Comparison of ENCODE assay signal across 29 cellular contexts in genomic region chr10:21668831-21669230, GRCh38.
"Had no signal": no experiment of that assay in that cellular context is flagged by ENCODE, and none has a peak within 500 bp of the region (broad histone marks: within the 10 kb centered on the region; RNA-seq: fewer than 3 reads in every experiment).

No MANE protein-coding gene starts in this region.

- H3K36me3 ChIP-seq: cardiac muscle cell, thyroid gland had no signal

- H3K27me3 ChIP-seq: cardiac muscle cell, esophagus squamous epithelium, foreskin keratinocyte, left lung, right lobe of liver, thyroid gland, upper lobe of right lung had no signal

- H3K36me3 Mint-ChIP-seq: immature natural killer cell, WTC11 had no signal

- H3K27ac Mint-ChIP-seq: activated naive CD8-positive, alpha-beta T cell treated with anti-CD3 and anti-CD28 coated beads for 36 hours; activated T-cell treated with anti-CD3 and anti-CD28 coated beads, Interleukin-2, amount 50 U/mL, for 24 hours; activated T-helper 2 cell treated with anti-CD3 and anti-CD28 coated beads, Interferon-gamma antibody, Interleukin-2, Interleukin-4, amounts not matched to agents 10 μg/mL and 5 μg/mL and 100 μg/mL, durations not matched to agents 14 hours and 24 hours and 36 hours; stimulated activated naive CD8-positive, alpha-beta T cell treated with anti-CD3 and anti-CD28 coated beads, Interleukin-15, Interleukin-2, amounts not matched to agents 100 ng/mL and 50 ng/mL, for 24 hours; T-helper 1 cell treated with Interleukin-12 subunit alpha and Interleukin-12 subunit beta and Interleukin-4 antibody, amounts not matched to agents 30 μg/mL and 1 μg/mL, for 36 hours had no signal

- H3K4me1 ChIP-seq: foreskin keratinocyte, left lung, upper lobe of right lung had no signal

- H3K4me3 ChIP-seq: cardiac muscle cell, esophagus squamous epithelium, left lung, lung, right lobe of liver, skin epidermis, thyroid gland, upper lobe of right lung had no signal

- ATAC-seq: foreskin keratinocyte; left lung; naive thymus-derived CD4-positive, alpha-beta T cell; upper lobe of right lung; WTC11 had no signal

- H3K4me3 Mint-ChIP-seq: activated naive CD8-positive, alpha-beta T cell treated with anti-CD3 and anti-CD28 coated beads for 36 hours; activated T-cell treated with anti-CD3 and anti-CD28 coated beads, Interleukin-2, amount 50 U/mL, for 24 hours; immature natural killer cell; naive thymus-derived CD4-positive, alpha-beta T cell; neural crest cell; stimulated activated naive CD8-positive, alpha-beta T cell treated with anti-CD3 and anti-CD28 coated beads, Interleukin-15, Interleukin-2, amounts not matched to agents 100 ng/mL and 50 ng/mL, for 24 hours; T-helper 1 cell treated with Interleukin-12 subunit alpha and Interleukin-12 subunit beta and Interleukin-4 antibody, amounts not matched to agents 30 μg/mL and 1 μg/mL, for 36 hours; WTC11 had no signal

- H3K9me3 ChIP-seq: esophagus squamous epithelium, left lung, right lobe of liver, thyroid gland, upper lobe of right lung had no signal

- DNase-seq: activated CD4-positive, alpha-beta T cell treated with anti-CD3 and anti-CD28 coated beads, Interleukin-2, amount 50 U/mL, for 4 hours; activated CD8-positive, alpha-beta memory T cell treated with anti-CD3 and anti-CD28 coated beads for 24 hours; activated CD8-positive, alpha-beta memory T cell treated with anti-CD3 and anti-CD28 coated beads, Interleukin-2, amount 50 U/mL, for 4 hours; activated naive CD4-positive, alpha-beta T cell; activated naive CD8-positive, alpha-beta T cell treated with anti-CD3 and anti-CD28 coated beads for 36 hours; activated T-cell treated with anti-CD3 and anti-CD28 coated beads, Interleukin-2, amount 50 U/mL, for 24 hours; amygdala; effector memory CD4-positive, alpha-beta T cell; esophagus squamous epithelium; foreskin keratinocyte; immature natural killer cell; left lung; naive thymus-derived CD4-positive, alpha-beta T cell; occipital lobe; posterior cingulate gyrus; right lobe of liver; stimulated activated CD4-positive, alpha-beta T cell treated with anti-CD3 and anti-CD28 coated beads, Interleukin-1b, Interleukin-23, amount 100 ng/mL, for 48 hours; substantia nigra; T1000; thyroid gland; upper lobe of right lung had no signal

- H3K27ac ChIP-seq: cardiac muscle cell, esophagus squamous epithelium, foreskin keratinocyte, left lung, right lobe of liver, skin epidermis, thyroid gland, upper lobe of right lung had no signal

- H3K9me3 Mint-ChIP-seq: activated naive CD8-positive, alpha-beta T cell treated with anti-CD3 and anti-CD28 coated beads for 36 hours; activated T-cell treated with anti-CD3 and anti-CD28 coated beads, Interleukin-2, amount 50 U/mL, for 24 hours; activated T-helper 2 cell treated with anti-CD3 and anti-CD28 coated beads, Interferon-gamma antibody, Interleukin-2, Interleukin-4, amounts not matched to agents 10 μg/mL and 5 μg/mL and 100 μg/mL, durations not matched to agents 14 hours and 24 hours and 36 hours; immature natural killer cell; naive thymus-derived CD4-positive, alpha-beta T cell; neural crest cell; stimulated activated naive CD8-positive, alpha-beta T cell treated with anti-CD3 and anti-CD28 coated beads, Interleukin-15, Interleukin-2, amounts not matched to agents 100 ng/mL and 50 ng/mL, for 24 hours; T-helper 1 cell treated with Interleukin-12 subunit alpha and Interleukin-12 subunit beta and Interleukin-4 antibody, amounts not matched to agents 30 μg/mL and 1 μg/mL, for 36 hours; WTC11 had no signal

- H3K27me3 Mint-ChIP-seq: activated naive CD8-positive, alpha-beta T cell treated with anti-CD3 and anti-CD28 coated beads for 36 hours; activated T-cell treated with anti-CD3 and anti-CD28 coated beads, Interleukin-2, amount 50 U/mL, for 24 hours; naive thymus-derived CD4-positive, alpha-beta T cell; stimulated activated naive CD8-positive, alpha-beta T cell treated with anti-CD3 and anti-CD28 coated beads, Interleukin-15, Interleukin-2, amounts not matched to agents 100 ng/mL and 50 ng/mL, for 24 hours had no signal
